In genomic region chr15:97745481-97746071, GRCh38 we compare ENCODE assay signal across 8 cellular contexts.
A peak's percentile ranks its signal among the peaks of the same experiment; 100 is the strongest.
DNase-seq lines count a peak whose midpoint lies in the region; ATAC-seq and TF ChIP-seq lines count a peak whose summit lies in the region.

No MANE protein-coding gene starts in this region.

- H3K36me3 ChIP-seq in Peyer's patch: no peaks in the 10 kb centered on the region

- no peaks in the 10 kb centered on the region for H3K9me3 ChIP-seq in Peyer's patch

- no peaks in the 10 kb centered on the region for H3K27me3 ChIP-seq in Peyer's patch

- no peak for TF ChIP-seq POLR2A in Peyer's patch (IDR thresholded peaks at IDR 0.05)

- DNase-seq in DMS 273 (lab: John Stamatoyannopoulos, UW; ENCODE audit: unreplicated experiment): peak; percentile 72
- peak in 1 of 3 donors; percentile 76 for DNase-seq in Peyer's patch
- peak; percentile 43 for DNase-seq in epithelial cell of esophagus (ENCODE audit: low read depth)
- peak; percentile 7 for DNase-seq in stimulated activated CD4-positive, alpha-beta T cell treated with anti-CD3 and anti-CD28 coated beads, Interleukin-4, amount 100 ng/mL, for 1 hour
- DNase-seq in cortex of kidney (lab: John Stamatoyannopoulos, UW): no peak
- no peak for DNase-seq in GM19240 (ENCODE audit: insufficient read length, low spot score)

- H3K4me3 ChIP-seq in Peyer's patch (no peak overlapping the region), epithelial cell of esophagus (ENCODE audit: low read length) (no peak overlapping the region)

- ATAC-seq in GM19023 (IDR thresholded peaks at IDR 0.05; ENCODE audit: unreplicated experiment) (peak; percentile 57), HG03108 (IDR thresholded peaks at IDR 0.05; ENCODE audit: unreplicated experiment) (peak; percentile 67)

- no peaks in the 10 kb centered on the region for H3K4me1 ChIP-seq in Peyer's patch

- no peak overlapping the region for H3K27ac ChIP-seq in Peyer's patch

- TF ChIP-seq CTCF in Peyer's patch (IDR thresholded peaks at IDR 0.05): peak in 5 of 6 experiments; percentile 12 to 85 (median 77)
- peak; percentile 71 for TF ChIP-seq CTCF in epithelial cell of esophagus (IDR thresholded peaks at IDR 0.05; ENCODE audit: insufficient read depth, low read depth, low read length, missing control alignments)

Comparison
In these comparisons a context has a peak if more than half of its experiments do, and no peak if none do; other contexts are left out.
1. DNase-seq: peak in DMS 273 (single experiment), epithelial cell of esophagus (single experiment) and stimulated activated CD4-positive, alpha-beta T cell treated with anti-CD3 and anti-CD28 coated beads, Interleukin-4, amount 100 ng/mL, for 1 hour (single experiment); none in cortex of kidney (single experiment) and GM19240 (single experiment).